8 cellular contexts compared by ENCODE assay signal in genomic region chr3:64030741-64031140, GRCh38. TPM values are rescaled to one million over a fixed set of nuclear protein-coding genes. Genes with fewer than 3 reads are reported as not detected.
DNase-seq lines count a peak whose midpoint lies in the region; ATAC-seq and TF ChIP-seq lines count a peak whose summit lies in the region.

No MANE protein-coding gene starts in this region.

- peaks cover 6% of the 10 kb centered on the region for H3K27me3 ChIP-seq in BJ (ENCODE audit: control insufficient read depth, insufficient read depth, low read length)

- H3K36me3 ChIP-seq in BJ (ENCODE audit: control insufficient read depth, insufficient read depth, low read length), result no peaks in the 10 kb centered on the region

- no peaks in the 10 kb centered on the region for H3K36me3 Mint-ChIP-seq in activated CD8-positive, alpha-beta T cell treated with anti-CD3 and anti-CD28 coated beads, Interleukin-2, amount 10 ng/mL, durations not matched to agents 7 days and 5 days (ENCODE audit: low read depth)
- no peaks in the 10 kb centered on the region for H3K36me3 Mint-ChIP-seq in effector memory CD8-positive, alpha-beta T cell (ENCODE audit: insufficient read depth)

- H3K4me3 Mint-ChIP-seq in activated CD8-positive, alpha-beta T cell treated with anti-CD3 and anti-CD28 coated beads, Interleukin-2, amount 10 ng/mL, durations not matched to agents 7 days and 5 days, result peak overlapping the region; percentile 72
- H3K4me3 Mint-ChIP-seq in effector memory CD8-positive, alpha-beta T cell, result peak overlapping the region; percentile 78 to 79

- peak; percentile 84 for TF ChIP-seq CTCF in BJ (IDR thresholded peaks at IDR 0.05; ENCODE audit: insufficient read depth, low read depth, low read length)

- DNase-seq in BJ (ENCODE audit: low read depth), result no peak
- DNase-seq in NCI-H524 treated with DMSO at 0.1 percent for 48 hours (lab: John Stamatoyannopoulos, UW), result peak; percentile 15
- DNase-seq in activated CD8-positive, alpha-beta T cell treated with anti-CD3 and anti-CD28 coated beads, Interleukin-2, amount 10 ng/mL, durations not matched to agents 7 days and 5 days, result peak; percentile 78
- DNase-seq in effector memory CD8-positive, alpha-beta T cell, result peak; percentile 59 to 66 (median 65)
- peak; percentile 78 for DNase-seq in midbrain (lab: John Stamatoyannopoulos, UW)
- peak; percentile 57 to 59 for DNase-seq in stimulated activated CD8-positive, alpha-beta memory T cell treated with anti-CD3 and anti-CD28 coated beads, Interleukin-15, amount 100 ng/mL, for 48 hours (ENCODE audit: low read depth in 2 of 2)

- H3K27ac Mint-ChIP-seq in activated CD8-positive, alpha-beta T cell treated with anti-CD3 and anti-CD28 coated beads, Interleukin-2, amount 10 ng/mL, durations not matched to agents 7 days and 5 days, result peak overlapping the region; percentile 64
- peak overlapping the region; percentile 31 to 58 for H3K27ac Mint-ChIP-seq in effector memory CD8-positive, alpha-beta T cell

- ATAC-seq in GM19328 (IDR thresholded peaks at IDR 0.05; ENCODE audit: unreplicated experiment), result peak; percentile 97
- peak; percentile 95 for ATAC-seq in HG03457 (IDR thresholded peaks at IDR 0.05; ENCODE audit: unreplicated experiment)
- peak; percentile 97 for ATAC-seq in activated CD8-positive, alpha-beta T cell treated with anti-CD3 and anti-CD28 coated beads, Interleukin-2, amount 10 ng/mL, durations not matched to agents 7 days and 5 days
- ATAC-seq in effector memory CD8-positive, alpha-beta T cell (replicated peaks), result peak; percentile 99

- CTCF ChIA-PET in BJ (lab: Yijun Ruan, JAX), result interaction anchor here (0.6 to 12.5 kb wide), 38 partner anchors 9 to 472 kb away, joined by 3 to 123 read pairs (median 3); partner anchors contain the start of genes PRICKLE2 and SCAANT1
- CTCF ChIA-PET in activated CD8-positive, alpha-beta T cell treated with anti-CD3 and anti-CD28 coated beads, Interleukin-2, amount 10 ng/mL, durations not matched to agents 7 days and 5 days (lab: Charles Lee), result interaction anchor here (0.6 to 3.3 kb wide), 15 partner anchors 9 to 500 kb away, joined by 3 to 32 read pairs (median 4); no protein-coding TSS in a partner anchor

- POLR2A ChIA-PET in BJ (lab: Charles Lee), result no interaction called here
- POLR2A ChIA-PET in activated CD8-positive, alpha-beta T cell treated with anti-CD3 and anti-CD28 coated beads, Interleukin-2, amount 10 ng/mL, durations not matched to agents 7 days and 5 days (lab: Charles Lee), result no interaction called here

- H3K4me1 Mint-ChIP-seq in activated CD8-positive, alpha-beta T cell treated with anti-CD3 and anti-CD28 coated beads, Interleukin-2, amount 10 ng/mL, durations not matched to agents 7 days and 5 days (ENCODE audit: low read depth), result peaks cover 6% of the 10 kb centered on the region
- peaks cover 2 to 5% of the 10 kb centered on the region in 2 donors for H3K4me1 Mint-ChIP-seq in effector memory CD8-positive, alpha-beta T cell (ENCODE audit: low read depth in 2 of 2)

- H3K9me3 Mint-ChIP-seq in activated CD8-positive, alpha-beta T cell treated with anti-CD3 and anti-CD28 coated beads, Interleukin-2, amount 10 ng/mL, durations not matched to agents 7 days and 5 days (ENCODE audit: insufficient read depth), result no peaks in the 10 kb centered on the region
- H3K9me3 Mint-ChIP-seq in effector memory CD8-positive, alpha-beta T cell, result no peaks in the 10 kb centered on the region

- H3K27me3 Mint-ChIP-seq in activated CD8-positive, alpha-beta T cell treated with anti-CD3 and anti-CD28 coated beads, Interleukin-2, amount 10 ng/mL, durations not matched to agents 7 days and 5 days (ENCODE audit: low read depth), result peaks cover 30% of the 10 kb centered on the region
- peaks cover 27 to 33% of the 10 kb centered on the region in 2 donors for H3K27me3 Mint-ChIP-seq in effector memory CD8-positive, alpha-beta T cell

- no peak overlapping the region for H3K4me3 ChIP-seq in BJ (ENCODE audit: low read depth, low read length)

RNA-seq across cellular contexts. Expression of gene PSMD6, which starts 7.4 kb away (rescaled TPM):
- 47.8 and 54.5 TPM in 2 replicates for polyA plus RNA-seq in BJ (2011; rRNA removed)
- polyA minus RNA-seq in BJ (2011; rRNA and poly(A)+ RNA removed), result 16.9 and 19.7 TPM in 2 replicates
- 10 to 100 TPM; 81.2 to 86.3 TPM for total RNA-seq in activated CD8-positive, alpha-beta T cell treated with anti-CD3 and anti-CD28 coated beads, Interleukin-2, amount 10 ng/mL, durations not matched to agents 7 days and 5 days
